7 cellular contexts compared by ENCODE assay signal in the genomic region with DNA sequence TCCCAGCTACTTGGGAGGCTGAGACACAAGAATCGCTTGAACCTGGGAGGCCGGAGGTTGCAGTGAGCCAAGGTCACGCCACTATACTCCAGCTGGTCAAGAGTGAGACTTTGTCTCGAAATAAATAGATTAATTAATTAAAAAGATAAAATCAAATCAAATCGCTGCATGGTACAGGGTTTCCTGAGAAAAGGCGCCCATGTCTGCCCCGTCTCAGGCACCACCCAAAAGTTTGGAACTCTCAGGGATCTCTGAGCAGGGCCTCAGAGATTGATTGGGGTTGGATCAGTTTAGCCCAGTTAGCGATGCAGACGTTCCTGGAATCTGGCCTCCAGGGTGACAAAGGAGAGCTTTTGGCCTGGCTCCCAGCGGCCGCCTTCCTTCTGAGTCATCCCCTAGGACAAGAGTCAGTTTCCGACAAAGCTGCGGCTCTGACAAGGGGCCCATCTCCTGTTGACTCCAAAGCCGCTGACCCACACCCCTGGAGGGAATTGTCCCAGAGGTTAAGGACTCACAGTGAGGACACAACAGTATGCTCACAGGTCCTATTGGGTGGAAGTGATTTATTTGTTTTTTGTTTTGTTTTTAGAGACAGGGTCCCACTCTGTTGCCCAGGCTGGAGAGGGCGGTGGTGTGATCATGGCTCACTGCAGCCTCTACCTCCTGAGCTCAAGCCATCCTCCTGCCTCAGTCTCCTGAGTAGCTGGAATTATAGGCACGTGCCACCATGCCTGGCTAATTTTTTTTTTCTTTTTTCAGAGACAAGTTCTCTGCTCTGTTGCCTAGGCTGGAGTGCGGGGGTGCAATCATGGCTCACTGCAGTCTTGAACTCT. TPM values are rescaled to one million over a fixed set of nuclear protein-coding genes. Genes with fewer than 3 reads are reported as not detected.
DNase-seq lines count a peak whose midpoint lies in the region; ATAC-seq and TF ChIP-seq lines count a peak whose summit lies in the region.
"Had no signal": no experiment of that assay in that cellular context is flagged by ENCODE, and none has a peak within 500 bp of the region (broad histone marks: within the 10 kb centered on the region; RNA-seq: fewer than 3 reads in every experiment).

No MANE protein-coding gene starts in this region.

- H3K4me1 ChIP-seq in HCT116 (ENCODE audit: control insufficient read depth in 1 of 2, insufficient read depth in 2 of 2, low read length in 2 of 2) (peaks cover 17 to 41% of the 10 kb centered on the region in 2 experiments), neural progenitor cell (no peaks in the 10 kb centered on the region), testis (no peaks in the 10 kb centered on the region)

- peak overlapping the region; percentile 80 for H3K4me2 ChIP-seq in HCT116 (ENCODE audit: low read length)
- no peak overlapping the region for H3K4me2 ChIP-seq in neural progenitor cell

- peak overlapping the region in 1 of 2 experiments; percentile 25; a peak in 2 of 4 replicates for H3K4me3 ChIP-seq in HCT116 (replicated peaks in 1 of 2; ENCODE audit: low read depth in 1 of 2, low read length in 2 of 2)
- H3K4me3 ChIP-seq in brain microvascular endothelial cell (ENCODE audit: low read depth, low read length): no peak overlapping the region
- no peak overlapping the region for H3K4me3 ChIP-seq in neural progenitor cell
- H3K4me3 ChIP-seq in testis: no peak overlapping the region

- H2AFZ ChIP-seq in HCT116 (ENCODE audit: low read depth, low read length, poor library complexity, severe bottlenecking) (no peak overlapping the region), neural progenitor cell (replicated peaks) (no peak overlapping the region)

- H3K27ac ChIP-seq in HCT116 (ENCODE audit: low read depth, low read length) (peak overlapping the region; percentile 60), brain microvascular endothelial cell (peak overlapping the region; percentile 38), neural progenitor cell (peak overlapping the region; percentile 82), testis (no peak overlapping the region)

- peak; percentile 94 for ATAC-seq in HCT116

- 0 out of 4 replicates have a peak, but pooled peaks cover 0 to 3% of the 10 kb centered on the region in 2 experiments for H3K36me3 ChIP-seq in HCT116 (ENCODE audit: control insufficient read depth in 1 of 2, insufficient read depth in 2 of 2, low read length in 2 of 2)
- H3K36me3 ChIP-seq in brain microvascular endothelial cell (replicated peaks): peaks cover 23% of the 10 kb centered on the region
- H3K36me3 ChIP-seq in neural progenitor cell: no peaks in the 10 kb centered on the region
- no peaks in the 10 kb centered on the region for H3K36me3 ChIP-seq in testis (ENCODE audit: low read depth, missing control alignments)

- H3K4me1 Mint-ChIP-seq in neural progenitor cell: peaks cover 12% of the 10 kb centered on the region

- no peak for TF ChIP-seq RAD21 in HCT116 (IDR thresholded peaks at IDR 0.05; ENCODE audit: low read depth)

- in situ Hi-C loops in brain microvascular endothelial cell (cut with HindIII; ENCODE audit: low pct_ligation_motif_present, low sequenced_read_pairs): no loop called here

- TF ChIP-seq CTCF in HCT116 (IDR thresholded peaks at IDR 0.05 in 2 of 3, conservative IDR thresholded peaks at IDR 0.05 in 1 of 3; ENCODE audit: borderline replicate concordance in 1 of 3, insufficient read depth in 1 of 3, low read depth in 2 of 3, low read length in 2 of 3): no peak
- TF ChIP-seq CTCF in brain microvascular endothelial cell (IDR thresholded peaks at IDR 0.05; ENCODE audit: low read depth, low read length, missing control alignments): peak; percentile 22
- no peak for TF ChIP-seq CTCF in neural progenitor cell (IDR thresholded peaks at IDR 0.05)
- no peak for TF ChIP-seq CTCF in testis (IDR thresholded peaks at IDR 0.05)

- no peaks in the 10 kb centered on the region for H3K79me2 ChIP-seq in HCT116 (ENCODE audit: insufficient read depth, low read length)
- H3K79me2 ChIP-seq in neural progenitor cell (ENCODE audit: low read depth): no peaks in the 10 kb centered on the region

- H3K27me3 ChIP-seq in HCT116 (ENCODE audit: insufficient read depth, low read length) (no peaks in the 10 kb centered on the region), brain microvascular endothelial cell (replicated peaks) (no peaks in the 10 kb centered on the region), neural progenitor cell (no peaks in the 10 kb centered on the region), testis (no peaks in the 10 kb centered on the region)

- no peak overlapping the region for H3K27ac Mint-ChIP-seq in neural progenitor cell

- POLR2A ChIA-PET in HCT116 (lab: Charles Lee): no interaction called here

- peak; percentile 79 for DNase-seq in HCT116 (ENCODE audit: low read depth, low spot score)
- DNase-seq in brain microvascular endothelial cell: peak; percentile 84
- peak; percentile 63 for DNase-seq in neural progenitor cell (ENCODE audit: low spot score)
- DNase-seq in T-helper 1 cell: no peak
- no peak for DNase-seq in NCI-H446 treated with DMSO at 0.1 percent for 48 hours (lab: John Stamatoyannopoulos, UW)
- DNase-seq in testis: no peak
- DNase-seq: T-helper 2 cell had no signal

- H3K9me3 Mint-ChIP-seq in neural progenitor cell: no peaks in the 10 kb centered on the region

- H3K9me3 ChIP-seq in HCT116 (ENCODE audit: control insufficient read depth in 1 of 2, insufficient read depth in 1 of 2, low read depth in 1 of 2, low read length in 2 of 2) (no peaks in the 10 kb centered on the region), neural progenitor cell (ENCODE audit: low read depth) (no peaks in the 10 kb centered on the region), testis (no peaks in the 10 kb centered on the region)

- peaks cover 2% of the 10 kb centered on the region for H3K27me3 Mint-ChIP-seq in neural progenitor cell (ENCODE audit: insufficient read depth, low read depth)

- H3K9me2 ChIP-seq in HCT116 (ENCODE audit: insufficient read depth): no peaks in the 10 kb centered on the region

- H3K9ac ChIP-seq in HCT116 (ENCODE audit: low read length) (peak overlapping the region; percentile 51), neural progenitor cell (no peak overlapping the region)

- RAD21 ChIA-PET in HCT116 (lab: Charles Lee; ENCODE audit: low non-redundant PET in 1 of 2, low total read pairs in 2 of 2, uncharacterized antibody in 2 of 2, unreplicated experiment in 2 of 2): interaction anchor here in 1 of 2 experiments (1.2 kb wide), 1 partner anchor 16 kb away, joined by 5 read pairs; no protein-coding TSS in a partner anchor

- no TSS peak for BruUV-seq in HCT116 (replicated peaks; lab: Mats Ljungman, UMichigan)

- intact Hi-C loops in HCT116 (cut with micrococcal nuclease): loop anchor here (2.0 kb wide), 1 partner anchor 17 kb away; no protein-coding TSS in a partner anchor
- intact Hi-C loops in testis (cut with DNase I; ENCODE audit: low total_unique reads): no loop called here

- peaks cover 11% of the 10 kb centered on the region for H3F3A ChIP-seq in neural progenitor cell (ENCODE audit: low read depth)

- peaks cover 18% of the 10 kb centered on the region for H3K36me3 Mint-ChIP-seq in neural progenitor cell

- TF ChIP-seq POLR2A in HCT116 (IDR thresholded peaks at IDR 0.05; ENCODE audit: borderline replicate concordance, extremely low read depth, insufficient read depth, insufficient read length): no peak
- no peak for TF ChIP-seq POLR2A in testis (IDR thresholded peaks at IDR 0.05)

- no peaks in the 10 kb centered on the region for H4K20me1 ChIP-seq in HCT116 (ENCODE audit: insufficient read depth)
- no peaks in the 10 kb centered on the region for H4K20me1 ChIP-seq in neural progenitor cell (ENCODE audit: low read depth)

- 83 to 95% methylated on average over 15 to 17 of the region's 17 CpGs for WGBS in testis, 2 donors

- no peak overlapping the region for H3K4me3 Mint-ChIP-seq in neural progenitor cell

- CTCF ChIA-PET in HCT116 (lab: Charles Lee): interaction anchor here (0.7 to 1.6 kb wide), 2 partner anchors 10 to 16 kb away, joined by 3 to 4 read pairs; no protein-coding TSS in a partner anchor

TF ChIP-seq in HCT116, 20 proteins besides CTCF, POLR2A, EP300 and RAD21 (continues in another document):
- TF ChIP-seq EGR1 (IDR thresholded peaks at IDR 0.05; ENCODE audit: low read depth) (no peak), YY1 (IDR thresholded peaks at IDR 0.05; ENCODE audit: extremely low read depth, insufficient replicate concordance, low read depth, low read length) (no peak), ZFX (IDR thresholded peaks at IDR 0.05) (no peak), CEBPB (IDR thresholded peaks at IDR 0.05; ENCODE audit: low read depth) (no peak), SIN3A (IDR thresholded peaks at IDR 0.05; ENCODE audit: low read depth) (no peak), ELF1 (IDR thresholded peaks at IDR 0.05; ENCODE audit: borderline replicate concordance, low read depth) (no peak), POLR2AphosphoS5 (IDR thresholded peaks at IDR 0.05; ENCODE audit: low read depth, low read length) (peak; percentile 64), FOSL1 (IDR thresholded peaks at IDR 0.05; ENCODE audit: low read depth) (peak; percentile 91), SP1 (IDR thresholded peaks at IDR 0.05; ENCODE audit: low read depth) (peak; percentile 81), CBX3 (IDR thresholded peaks at IDR 0.05; ENCODE audit: low read depth) (no peak)

RNA-seq across cellular contexts. Expression of gene ORAI2, which starts 6.8 kb away (rescaled TPM):
- total RNA-seq in HCT116 (2021; ENCODE audit: unreplicated experiment): 13.2 TPM
- polyA plus RNA-seq in HCT116 (2012): 10.3 and 14.2 TPM in 2 replicates
- 15.7 and 21.9 TPM in 2 replicates for total RNA-seq in neural progenitor cell (ENCODE audit: low replicate concordance)
- total RNA-seq in testis: 10 to 100 TPM in 1 of 2 donors, 1 to 10 TPM in 1; 9.7 to 10.3 TPM
- polyA plus RNA-seq in testis (ENCODE audit: insufficient read depth, low read depth, low replicate concordance): 9.9 TPM

RNA-seq across cellular contexts. Expression of gene ALKBH4, which starts 24.5 kb away (rescaled TPM):
- total RNA-seq in HCT116 (2021; ENCODE audit: unreplicated experiment): 14.9 TPM
- polyA plus RNA-seq in HCT116 (2012): 8.1 and 10.8 TPM in 2 replicates
- total RNA-seq in neural progenitor cell (ENCODE audit: low replicate concordance): 6.5 and 50.7 TPM in 2 replicates
- total RNA-seq in testis: 10 to 100 TPM; 26.7 to 27.7 TPM
- 9.3 TPM for polyA plus RNA-seq in testis (ENCODE audit: insufficient read depth, low read depth, low replicate concordance)

RNA-seq across cellular contexts. Expression of gene LRWD1, which starts 24.6 kb away (rescaled TPM):
- 39.5 TPM for total RNA-seq in HCT116 (2021; ENCODE audit: unreplicated experiment)
- 27.4 and 29.2 TPM in 2 replicates for polyA plus RNA-seq in HCT116 (2012)
- 16.9 and 31.8 TPM in 2 replicates for total RNA-seq in neural progenitor cell (ENCODE audit: low replicate concordance)
- total RNA-seq in testis: 100 to 1,000 TPM; 221 to 350 TPM
- polyA plus RNA-seq in testis (ENCODE audit: insufficient read depth, low read depth, low replicate concordance): 540 TPM

RNA-seq across cellular contexts. Expression of gene POLR2J, which starts 38.5 kb away (rescaled TPM):
- 54.9 TPM for total RNA-seq in HCT116 (2021; ENCODE audit: unreplicated experiment)
- 89.9 and 111 TPM in 2 replicates for polyA plus RNA-seq in HCT116 (2012)
- total RNA-seq in neural progenitor cell (ENCODE audit: low replicate concordance): 11.4 and 26.2 TPM in 2 replicates
- 10 to 100 TPM; 33.9 to 46.0 TPM for total RNA-seq in testis
- 73.1 TPM for polyA plus RNA-seq in testis (ENCODE audit: insufficient read depth, low read depth, low replicate concordance)

RNA-seq across cellular contexts. Expression of gene PRKRIP1, which starts 44.0 kb away (rescaled TPM):
- 23.0 TPM for total RNA-seq in HCT116 (2021; ENCODE audit: unreplicated experiment)
- polyA plus RNA-seq in HCT116 (2012): 17.6 and 18.4 TPM in 2 replicates
- total RNA-seq in neural progenitor cell (ENCODE audit: low replicate concordance): 29.1 and 44.5 TPM in 2 replicates
- 10 to 100 TPM; 52.5 to 71.1 TPM for total RNA-seq in testis
- 50.8 TPM for polyA plus RNA-seq in testis (ENCODE audit: insufficient read depth, low read depth, low replicate concordance)

Comparison
In these comparisons a context has a peak if more than half of its experiments do, and no peak if none do; other contexts are left out.
1. DNase-seq: peak in HCT116 (single experiment), brain microvascular endothelial cell (single experiment) and neural progenitor cell (single experiment); none in T-helper 1 cell (0 of 5), NCI-H446 treated with DMSO at 0.1 percent for 48 hours (single experiment) and testis (single experiment).
2. H3K27ac ChIP-seq: peak in HCT116 (single experiment), brain microvascular endothelial cell (single experiment) and neural progenitor cell (single experiment); none in testis (0 of 2).